Comparison of ENCODE assay signal across 1 cellular context in genomic region chr10:128875955-128876354, GRCh38.
TF ChIP-seq lines count a peak whose summit lies in the region.

No MANE protein-coding gene starts in this region.

TF ChIP-seq in H1, 55 proteins besides CTCF, POLR2A, EP300 and RAD21 (continued from another document):
- TF ChIP-seq PHF8 (conservative IDR thresholded peaks at IDR 0.05; ENCODE audit: low read depth, low read length) = no peak
- no peak for TF ChIP-seq TEAD4 (IDR thresholded peaks at IDR 0.05; ENCODE audit: low read depth, low read length)
- no peak for TF ChIP-seq MAX (IDR thresholded peaks at IDR 0.05)
- no peak for TF ChIP-seq SP4 (IDR thresholded peaks at IDR 0.05; ENCODE audit: low read length)
- no peak for TF ChIP-seq GABPA (IDR thresholded peaks at IDR 0.05; ENCODE audit: borderline replicate concordance, insufficient read depth, low read length)
- TF ChIP-seq KDM1A (IDR thresholded peaks at IDR 0.05; ENCODE audit: borderline replicate concordance, low read length) = no peak
- no peak for TF ChIP-seq CHD7 (IDR thresholded peaks at IDR 0.05; ENCODE audit: insufficient replicate concordance, low read length)
- TF ChIP-seq NANOG (IDR thresholded peaks at IDR 0.05; ENCODE audit: insufficient read depth, low read depth, low read length, poor library complexity, severe bottlenecking) = no peak
- no peak for TF ChIP-seq TCF12 (IDR thresholded peaks at IDR 0.05; ENCODE audit: low read depth, low read length)
- no peak for TF ChIP-seq SP2 (IDR thresholded peaks at IDR 0.05; ENCODE audit: low read length)
- no peak for TF ChIP-seq JUND (IDR thresholded peaks at IDR 0.05; ENCODE audit: low read length)
- no peak for TF ChIP-seq SIN3A (conservative IDR thresholded peaks at IDR 0.05 in 1 of 2, IDR thresholded peaks at IDR 0.05 in 1 of 2; ENCODE audit: low read depth in 1 of 2, low read length in 2 of 2)
- no peak for TF ChIP-seq RXRA (IDR thresholded peaks at IDR 0.05; ENCODE audit: insufficient read depth, low read depth, low read length)
- TF ChIP-seq HDAC2 (IDR thresholded peaks at IDR 0.05; ENCODE audit: borderline replicate concordance in 1 of 2, low read depth in 2 of 2, low read length in 2 of 2) = no peak
- TF ChIP-seq KDM5A (IDR thresholded peaks at IDR 0.05; ENCODE audit: low read length) = no peak
TF ChIP-seq in H1: peak in this region for 0.
